ENCODE assay signal across 1 cellular context in the genomic region with DNA sequence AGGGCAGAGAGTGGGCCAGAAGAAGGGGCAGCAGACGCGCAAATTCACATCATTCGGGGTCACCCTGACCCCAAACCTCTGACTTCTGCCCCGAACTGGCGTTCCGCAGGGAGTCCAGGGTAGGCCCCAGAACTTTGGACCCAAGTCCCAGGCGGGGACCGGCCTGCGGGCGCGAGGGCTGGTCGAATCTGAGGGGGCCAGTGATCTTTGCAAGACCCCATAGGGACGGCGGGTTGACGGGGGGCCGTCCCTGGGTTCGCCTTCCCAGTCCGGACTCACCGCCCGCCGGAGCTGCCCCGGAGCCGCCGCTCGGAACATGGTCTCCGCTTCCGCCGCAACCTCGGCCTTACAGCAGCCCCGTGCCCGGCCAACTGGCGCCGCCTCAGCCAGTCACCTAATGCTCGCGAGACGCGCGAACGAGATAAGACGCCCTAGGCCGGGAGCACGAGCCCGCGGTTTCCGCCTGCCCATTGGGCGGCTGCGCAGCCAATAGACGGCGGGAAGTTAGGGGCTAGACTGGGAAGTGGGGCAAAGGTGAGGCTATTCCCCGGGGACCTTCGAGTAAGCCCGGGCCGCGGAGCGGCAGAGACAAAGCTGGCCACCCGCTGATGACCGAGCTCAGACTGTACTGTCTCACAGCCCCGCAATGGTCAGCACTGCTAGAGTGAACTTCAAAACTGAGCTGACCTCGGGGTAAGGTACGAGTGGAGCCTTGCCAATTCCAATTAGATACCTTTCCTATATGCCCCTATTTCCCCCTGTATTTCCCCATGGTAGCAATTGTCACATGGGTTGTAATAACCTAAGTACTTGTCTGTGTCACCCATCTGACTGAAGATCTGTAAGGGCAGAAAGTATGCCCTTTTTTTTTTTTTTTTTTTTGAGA.
TF ChIP-seq lines count a peak whose summit lies in the region.

A gene (minus strand): TSS at position 399 of the 886 bp plus-strand sequence. CDS start 81 bp downstream, at position 318.

TF ChIP-seq in HepG2, 621 proteins besides CTCF, POLR2A, EP300 and RAD21 (continued from another document and continues in another):
- TF ChIP-seq, protein P1, sequence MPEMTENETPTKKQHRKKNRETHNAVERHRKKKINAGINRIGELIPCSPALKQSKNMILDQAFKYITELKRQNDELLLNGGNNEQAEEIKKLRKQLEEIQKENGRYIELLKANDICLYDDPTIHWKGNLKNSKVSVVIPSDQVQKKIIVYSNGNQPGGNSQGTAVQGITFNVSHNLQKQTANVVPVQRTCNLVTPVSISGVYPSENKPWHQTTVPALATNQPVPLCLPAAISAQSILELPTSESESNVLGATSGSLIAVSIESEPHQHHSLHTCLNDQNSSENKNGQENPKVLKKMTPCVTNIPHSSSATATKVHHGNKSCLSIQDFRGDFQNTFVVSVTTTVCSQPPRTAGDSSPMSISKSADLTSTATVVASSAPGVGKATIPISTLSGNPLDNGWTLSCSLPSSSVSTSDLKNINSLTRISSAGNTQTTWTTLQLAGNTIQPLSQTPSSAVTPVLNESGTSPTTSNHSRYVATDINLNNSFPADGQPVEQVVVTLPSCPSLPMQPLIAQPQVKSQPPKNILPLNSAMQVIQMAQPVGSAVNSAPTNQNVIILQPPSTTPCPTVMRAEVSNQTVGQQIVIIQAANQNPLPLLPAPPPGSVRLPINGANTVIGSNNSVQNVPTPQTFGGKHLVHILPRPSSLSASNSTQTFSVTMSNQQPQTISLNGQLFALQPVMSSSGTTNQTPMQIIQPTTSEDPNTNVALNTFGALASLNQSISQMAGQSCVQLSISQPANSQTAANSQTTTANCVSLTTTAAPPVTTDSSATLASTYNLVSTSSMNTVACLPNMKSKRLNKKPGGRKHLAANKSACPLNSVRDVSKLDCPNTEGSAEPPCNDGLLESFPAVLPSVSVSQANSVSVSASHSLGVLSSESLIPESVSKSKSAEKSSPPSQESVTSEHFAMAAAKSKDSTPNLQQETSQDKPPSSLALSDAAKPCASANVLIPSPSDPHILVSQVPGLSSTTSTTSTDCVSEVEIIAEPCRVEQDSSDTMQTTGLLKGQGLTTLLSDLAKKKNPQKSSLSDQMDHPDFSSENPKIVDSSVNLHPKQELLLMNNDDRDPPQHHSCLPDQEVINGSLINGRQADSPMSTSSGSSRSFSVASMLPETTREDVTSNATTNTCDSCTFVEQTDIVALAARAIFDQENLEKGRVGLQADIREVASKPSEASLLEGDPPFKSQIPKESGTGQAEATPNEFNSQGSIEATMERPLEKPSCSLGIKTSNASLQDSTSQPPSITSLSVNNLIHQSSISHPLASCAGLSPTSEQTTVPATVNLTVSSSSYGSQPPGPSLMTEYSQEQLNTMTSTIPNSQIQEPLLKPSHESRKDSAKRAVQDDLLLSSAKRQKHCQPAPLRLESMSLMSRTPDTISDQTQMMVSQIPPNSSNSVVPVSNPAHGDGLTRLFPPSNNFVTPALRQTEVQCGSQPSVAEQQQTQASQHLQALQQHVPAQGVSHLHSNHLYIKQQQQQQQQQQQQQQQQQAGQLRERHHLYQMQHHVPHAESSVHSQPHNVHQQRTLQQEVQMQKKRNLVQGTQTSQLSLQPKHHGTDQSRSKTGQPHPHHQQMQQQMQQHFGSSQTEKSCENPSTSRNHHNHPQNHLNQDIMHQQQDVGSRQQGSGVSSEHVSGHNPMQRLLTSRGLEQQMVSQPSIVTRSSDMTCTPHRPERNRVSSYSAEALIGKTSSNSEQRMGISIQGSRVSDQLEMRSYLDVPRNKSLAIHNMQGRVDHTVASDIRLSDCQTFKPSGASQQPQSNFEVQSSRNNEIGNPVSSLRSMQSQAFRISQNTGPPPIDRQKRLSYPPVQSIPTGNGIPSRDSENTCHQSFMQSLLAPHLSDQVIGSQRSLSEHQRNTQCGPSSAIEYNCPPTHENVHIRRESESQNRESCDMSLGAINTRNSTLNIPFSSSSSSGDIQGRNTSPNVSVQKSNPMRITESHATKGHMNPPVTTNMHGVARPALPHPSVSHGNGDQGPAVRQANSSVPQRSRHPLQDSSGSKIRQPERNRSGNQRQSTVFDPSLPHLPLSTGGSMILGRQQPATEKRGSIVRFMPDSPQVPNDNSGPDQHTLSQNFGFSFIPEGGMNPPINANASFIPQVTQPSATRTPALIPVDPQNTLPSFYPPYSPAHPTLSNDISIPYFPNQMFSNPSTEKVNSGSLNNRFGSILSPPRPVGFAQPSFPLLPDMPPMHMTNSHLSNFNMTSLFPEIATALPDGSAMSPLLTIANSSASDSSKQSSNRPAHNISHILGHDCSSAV (CRISPR knock-in tag; IDR thresholded peaks at IDR 0.05; ENCODE audit: borderline replicate concordance): no peak
- TF ChIP-seq DMAP1 (CRISPR knock-in tag; IDR thresholded peaks at IDR 0.05) (peak; percentile 92), ZNF883 (CRISPR knock-in tag; IDR thresholded peaks at IDR 0.05; ENCODE audit: not compliant biosample characterization) (peak; percentile 92), NFKBIZ (CRISPR knock-in tag; IDR thresholded peaks at IDR 0.05) (no peak), NCOA1 (CRISPR knock-in tag; IDR thresholded peaks at IDR 0.05) (0 out of 2 replicates have a peak, but pooled peaks have one; percentile 39), ZNF768 (CRISPR knock-in tag; IDR thresholded peaks at IDR 0.05) (peak; percentile 73), REXO4 (CRISPR knock-in tag; IDR thresholded peaks at IDR 0.05; ENCODE audit: borderline replicate concordance) (peak; percentile 71; the same call in 1 of the 2 replicates), NR2F1 (CRISPR knock-in tag; IDR thresholded peaks at IDR 0.05) (peak in 1 of 2 experiments; percentile 70; a peak in 3 of 4 replicates), ZKSCAN5 (CRISPR knock-in tag; IDR thresholded peaks at IDR 0.05) (no peak), THAP11 (CRISPR knock-in tag; IDR thresholded peaks at IDR 0.05) (peak; percentile 83), TEAD3 (CRISPR knock-in tag; optimal IDR thresholded peaks at IDR 0.05; ENCODE audit: borderline replicate concordance) (peak; percentile 64), PAF1 (CRISPR knock-in tag; IDR thresholded peaks at IDR 0.05) (no peak), ZNF432 (CRISPR knock-in tag; IDR thresholded peaks at IDR 0.05; ENCODE audit: borderline replicate concordance) (no peak), MED1 (CRISPR knock-in tag; IDR thresholded peaks at IDR 0.05) (peak; percentile 69), HMGA1 (CRISPR knock-in tag; conservative IDR thresholded peaks at IDR 0.05) (no peak), GZF1 (CRISPR knock-in tag; IDR thresholded peaks at IDR 0.05) (0 out of 2 replicates have a peak, but pooled peaks have one; percentile 26), ARID2 (CRISPR knock-in tag; IDR thresholded peaks at IDR 0.05; ENCODE audit: borderline replicate concordance) (0 out of 2 replicates have a peak, but pooled peaks have one; percentile 88), ZNF24 (IDR thresholded peaks at IDR 0.05) (no peak), FOXA3 (CRISPR knock-in tag; IDR thresholded peaks at IDR 0.05) (peak; percentile 47), ZSCAN12 (CRISPR knock-in tag; IDR thresholded peaks at IDR 0.05) (no peak; the same call in 1 of the 2 replicates), NFE2L2 (IDR thresholded peaks at IDR 0.05; ENCODE audit: low read length) (no peak), ZFX (CRISPR knock-in tag; IDR thresholded peaks at IDR 0.05; ENCODE audit: low read depth) (peak; percentile 99), ZFP1 (CRISPR knock-in tag; IDR thresholded peaks at IDR 0.05) (peak; percentile 84), ETV5 (CRISPR knock-in tag; IDR thresholded peaks at IDR 0.05; ENCODE audit: borderline replicate concordance) (peak; percentile 74; the same call in 1 of the 2 replicates), RBM22 (optimal IDR thresholded peaks at IDR 0.05; ENCODE audit: low read length) (no peak), ISX (CRISPR knock-in tag; conservative IDR thresholded peaks at IDR 0.05) (no peak), ZFY (CRISPR knock-in tag; IDR thresholded peaks at IDR 0.05) (peak; percentile 98), HNRNPLL (IDR thresholded peaks at IDR 0.05; ENCODE audit: low read depth, low read length, poor library complexity, severe bottlenecking) (peak; percentile 88), JUN (CRISPR knock-in tag; IDR thresholded peaks at IDR 0.05) (0 out of 2 replicates have a peak, but pooled peaks have one; percentile 46), ZNF430 (CRISPR knock-in tag; IDR thresholded peaks at IDR 0.05) (peak; percentile 30; the same call in 1 of the 2 replicates), KLF15 (CRISPR knock-in tag; IDR thresholded peaks at IDR 0.05; ENCODE audit: borderline replicate concordance) (no peak), RBM39 (IDR thresholded peaks at IDR 0.05; ENCODE audit: low read depth, low read length, poor library complexity, severe bottlenecking) (peak; percentile 80), ZSCAN21 (CRISPR knock-in tag; IDR thresholded peaks at IDR 0.05; ENCODE audit: borderline replicate concordance) (peak; percentile 81; the same call in 1 of the 2 replicates), ZNF264 (CRISPR knock-in tag; IDR thresholded peaks at IDR 0.05) (no peak), ZNF431 (CRISPR knock-in tag; IDR thresholded peaks at IDR 0.05; ENCODE audit: borderline replicate concordance, low read depth) (0 out of 2 replicates have a peak, but pooled peaks have one; percentile 50), SNRNP70 (IDR thresholded peaks at IDR 0.05; ENCODE audit: low read depth, low read length) (no peak)
- TF ChIP-seq, protein P2, sequence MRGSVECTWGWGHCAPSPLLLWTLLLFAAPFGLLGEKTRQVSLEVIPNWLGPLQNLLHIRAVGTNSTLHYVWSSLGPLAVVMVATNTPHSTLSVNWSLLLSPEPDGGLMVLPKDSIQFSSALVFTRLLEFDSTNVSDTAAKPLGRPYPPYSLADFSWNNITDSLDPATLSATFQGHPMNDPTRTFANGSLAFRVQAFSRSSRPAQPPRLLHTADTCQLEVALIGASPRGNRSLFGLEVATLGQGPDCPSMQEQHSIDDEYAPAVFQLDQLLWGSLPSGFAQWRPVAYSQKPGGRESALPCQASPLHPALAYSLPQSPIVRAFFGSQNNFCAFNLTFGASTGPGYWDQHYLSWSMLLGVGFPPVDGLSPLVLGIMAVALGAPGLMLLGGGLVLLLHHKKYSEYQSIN (CRISPR knock-in tag; IDR thresholded peaks at IDR 0.05; ENCODE audit: borderline replicate concordance): no peak
- TF ChIP-seq, protein P3, sequence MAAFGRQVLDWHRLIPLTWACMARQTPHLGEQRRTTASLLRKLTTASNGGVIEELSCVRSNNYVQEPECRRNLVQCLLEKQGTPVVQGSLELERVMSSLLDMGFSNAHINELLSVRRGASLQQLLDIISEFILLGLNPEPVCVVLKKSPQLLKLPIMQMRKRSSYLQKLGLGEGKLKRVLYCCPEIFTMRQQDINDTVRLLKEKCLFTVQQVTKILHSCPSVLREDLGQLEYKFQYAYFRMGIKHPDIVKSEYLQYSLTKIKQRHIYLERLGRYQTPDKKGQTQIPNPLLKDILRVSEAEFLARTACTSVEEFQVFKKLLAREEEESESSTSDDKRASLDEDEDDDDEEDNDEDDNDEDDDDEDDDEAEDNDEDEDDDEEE (CRISPR knock-in tag; IDR thresholded peaks at IDR 0.05): peak; percentile 39; the same call in 1 of the 2 replicates
- TF ChIP-seq, protein P4, sequence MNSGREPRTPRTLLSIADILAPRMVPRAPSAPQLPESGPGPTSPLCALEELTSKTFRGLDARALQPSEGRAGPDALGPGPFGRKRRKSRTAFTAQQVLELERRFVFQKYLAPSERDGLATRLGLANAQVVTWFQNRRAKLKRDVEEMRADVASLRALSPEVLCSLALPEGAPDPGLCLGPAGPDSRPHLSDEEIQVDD (CRISPR knock-in tag; IDR thresholded peaks at IDR 0.05; ENCODE audit: borderline replicate concordance): 0 out of 2 replicates have a peak, but pooled peaks have one; percentile 34
- TF ChIP-seq, protein P5, sequence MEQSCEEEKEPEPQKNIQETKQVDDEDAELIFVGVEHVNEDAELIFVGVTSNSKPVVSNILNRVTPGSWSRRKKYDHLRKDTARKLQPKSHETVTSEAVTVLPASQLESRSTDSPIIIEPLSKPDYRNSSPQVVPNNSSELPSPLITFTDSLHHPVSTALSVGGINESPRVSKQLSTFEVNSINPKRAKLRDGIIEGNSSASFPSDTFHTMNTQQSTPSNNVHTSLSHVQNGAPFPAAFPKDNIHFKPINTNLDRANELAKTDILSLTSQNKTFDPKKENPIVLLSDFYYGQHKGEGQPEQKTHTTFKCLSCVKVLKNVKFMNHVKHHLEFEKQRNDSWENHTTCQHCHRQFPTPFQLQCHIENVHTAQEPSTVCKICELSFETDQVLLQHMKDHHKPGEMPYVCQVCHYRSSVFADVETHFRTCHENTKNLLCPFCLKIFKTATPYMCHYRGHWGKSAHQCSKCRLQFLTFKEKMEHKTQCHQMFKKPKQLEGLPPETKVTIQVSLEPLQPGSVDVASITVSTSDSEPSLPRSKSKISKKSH (CRISPR knock-in tag; IDR thresholded peaks at IDR 0.05; ENCODE audit: borderline replicate concordance): peak; percentile 92
- TF ChIP-seq, protein P6, sequence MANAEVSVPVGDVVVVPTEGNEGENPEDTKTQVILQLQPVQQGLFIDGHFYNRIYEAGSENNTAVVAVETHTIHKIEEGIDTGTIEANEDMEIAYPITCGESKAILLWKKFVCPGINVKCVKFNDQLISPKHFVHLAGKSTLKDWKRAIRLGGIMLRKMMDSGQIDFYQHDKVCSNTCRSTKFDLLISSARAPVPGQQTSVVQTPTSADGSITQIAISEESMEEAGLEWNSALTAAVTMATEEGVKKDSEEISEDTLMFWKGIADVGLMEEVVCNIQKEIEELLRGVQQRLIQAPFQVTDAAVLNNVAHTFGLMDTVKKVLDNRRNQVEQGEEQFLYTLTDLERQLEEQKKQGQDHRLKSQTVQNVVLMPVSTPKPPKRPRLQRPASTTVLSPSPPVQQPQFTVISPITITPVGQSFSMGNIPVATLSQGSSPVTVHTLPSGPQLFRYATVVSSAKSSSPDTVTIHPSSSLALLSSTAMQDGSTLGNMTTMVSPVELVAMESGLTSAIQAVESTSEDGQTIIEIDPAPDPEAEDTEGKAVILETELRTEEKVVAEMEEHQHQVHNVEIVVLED (CRISPR knock-in tag; IDR thresholded peaks at IDR 0.05; ENCODE audit: borderline replicate concordance): peak; percentile 77; the same call in 1 of the 2 replicates
